21 cellular contexts compared by ENCODE assay signal in genomic region chr15:31590609-31591008, GRCh38.
"Had no signal": no experiment of that assay in that cellular context is flagged by ENCODE, and none has a peak within 500 bp of the region (broad histone marks: within the 10 kb centered on the region; RNA-seq: fewer than 3 reads in every experiment).

No MANE protein-coding gene starts in this region.

- H3K9me3 ChIP-seq: SJSA1 had no signal

- H3K27ac ChIP-seq: HL-60, SJSA1, SK-N-MC had no signal

- DNase-seq: KBM-7, MV-4-11, NCI-H1048, NCI-H1105, NCI-H1417, NCI-H1436 treated with DMSO at 0.1 percent for 48 hours, NCI-H1694 treated with DMSO at 0.1 percent for 48 hours, NCI-H1930, NCI-H2107, NCI-H2227 treated with DMSO at 0.1 percent for 48 hours, NCI-H524, NCI-H526 treated with DMSO at 0.1 percent for 48 hours, NCI-H774, Right ventricle myocardium superior, RPMI8226, SIG-M5 had no signal

- H3K36me3 ChIP-seq: SJSA1 had no signal

- H3K4me3 ChIP-seq: SJSA1, SK-N-MC had no signal

- H3K4me1 ChIP-seq: SJSA1 had no signal

- FAIRE-seq: HTR-8/SVneo, RCC 7860 had no signal
